Comparison of ENCODE assay signal across 1 cellular context in genomic region chr14:100239200-100239839, GRCh38.
TF ChIP-seq lines count a peak whose summit lies in the region.

No MANE protein-coding gene starts in this region.

TF ChIP-seq in HepG2, 621 proteins besides CTCF, POLR2A, EP300 and RAD21 (continued from another document and continues in another):
- TF ChIP-seq ZFX (CRISPR knock-in tag; IDR thresholded peaks at IDR 0.05; ENCODE audit: low read depth) (no peak; the same call in 1 of the 2 replicates), FOXA3 (CRISPR knock-in tag; IDR thresholded peaks at IDR 0.05) (no peak), REPIN1 (CRISPR knock-in tag; IDR thresholded peaks at IDR 0.05; ENCODE audit: borderline replicate concordance, low read depth) (no peak), NFE2L1 (CRISPR knock-in tag; IDR thresholded peaks at IDR 0.05; ENCODE audit: borderline replicate concordance) (no peak), MTF2 (CRISPR knock-in tag; IDR thresholded peaks at IDR 0.05; ENCODE audit: borderline replicate concordance) (no peak), ZNF142 (CRISPR knock-in tag; IDR thresholded peaks at IDR 0.05) (peak; percentile 28; the same call in 1 of the 2 replicates), SRF (IDR thresholded peaks at IDR 0.05; ENCODE audit: low read depth, low read length) (no peak), ASH2L (IDR thresholded peaks at IDR 0.05; ENCODE audit: insufficient read length, low read depth, low read length) (peak; percentile 73), ZFP90 (CRISPR knock-in tag; IDR thresholded peaks at IDR 0.05; ENCODE audit: borderline replicate concordance) (no peak), MED8 (CRISPR knock-in tag; IDR thresholded peaks at IDR 0.05; ENCODE audit: insufficient replicate concordance) (no peak), RCOR2 (CRISPR knock-in tag; IDR thresholded peaks at IDR 0.05) (no peak), PHF8 (CRISPR knock-in tag; IDR thresholded peaks at IDR 0.05) (no peak), ZNF788 (CRISPR knock-in tag; IDR thresholded peaks at IDR 0.05; ENCODE audit: borderline replicate concordance) (no peak), ZNF557 (CRISPR knock-in tag; IDR thresholded peaks at IDR 0.05) (no peak), NFKB2 (CRISPR knock-in tag; IDR thresholded peaks at IDR 0.05; ENCODE audit: borderline replicate concordance) (0 out of 2 replicates have a peak, but pooled peaks have one; percentile 28), ZNF839 (CRISPR knock-in tag; IDR thresholded peaks at IDR 0.05; ENCODE audit: borderline replicate concordance) (0 out of 2 replicates have a peak, but pooled peaks have one; percentile 46), IKZF5 (CRISPR knock-in tag; IDR thresholded peaks at IDR 0.05) (0 out of 2 replicates have a peak, but pooled peaks have one; percentile 29), ELF1 (CRISPR knock-in tag; IDR thresholded peaks at IDR 0.05) (no peak), NKX3-1 (CRISPR knock-in tag; IDR thresholded peaks at IDR 0.05) (no peak), ZFY (CRISPR knock-in tag; IDR thresholded peaks at IDR 0.05) (0 out of 2 replicates have a peak, but pooled peaks have one; percentile 33), MATR3 (CRISPR knock-in tag; IDR thresholded peaks at IDR 0.05) (no peak), RBFOX2 (IDR thresholded peaks at IDR 0.05; ENCODE audit: low read depth, low read length) (peak; percentile 79), KLF6 (CRISPR knock-in tag; IDR thresholded peaks at IDR 0.05) (no peak), ZNF574 (CRISPR knock-in tag; IDR thresholded peaks at IDR 0.05) (0 out of 2 replicates have a peak, but pooled peaks have one; percentile 0), TIGD3 (CRISPR knock-in tag; IDR thresholded peaks at IDR 0.05; ENCODE audit: borderline replicate concordance) (no peak), ZNF761 (CRISPR knock-in tag; conservative IDR thresholded peaks at IDR 0.05) (no peak), MZF1 (CRISPR knock-in tag; IDR thresholded peaks at IDR 0.05; ENCODE audit: borderline replicate concordance) (no peak), ZNF546 (CRISPR knock-in tag; conservative IDR thresholded peaks at IDR 0.05) (no peak), HES4 (CRISPR knock-in tag; IDR thresholded peaks at IDR 0.05; ENCODE audit: borderline replicate concordance) (peak; percentile 60; the same call in 1 of the 2 replicates), FOXC1 (CRISPR knock-in tag; IDR thresholded peaks at IDR 0.05; ENCODE audit: borderline replicate concordance) (0 out of 2 replicates have a peak, but pooled peaks have one; percentile 67), ZNF563 (CRISPR knock-in tag; IDR thresholded peaks at IDR 0.05) (peak; percentile 62; the same call in 1 of the 2 replicates), IRX3 (CRISPR knock-in tag; IDR thresholded peaks at IDR 0.05; ENCODE audit: borderline replicate concordance, low read depth) (no peak), REL (CRISPR knock-in tag; conservative IDR thresholded peaks at IDR 0.05) (0 out of 2 replicates have a peak, but pooled peaks have one; percentile 61), ZNF891 (CRISPR knock-in tag; IDR thresholded peaks at IDR 0.05) (peak; percentile 88), ZNF740 (CRISPR knock-in tag; IDR thresholded peaks at IDR 0.05) (no peak), GTF2F1 (IDR thresholded peaks at IDR 0.05; ENCODE audit: low read length) (no peak), CBX5 (CRISPR knock-in tag; IDR thresholded peaks at IDR 0.05; ENCODE audit: borderline replicate concordance) (peak; percentile 47; the same call in 1 of the 2 replicates), ZNF768 (CRISPR knock-in tag; IDR thresholded peaks at IDR 0.05) (no peak), NRL (CRISPR knock-in tag; IDR thresholded peaks at IDR 0.05; ENCODE audit: borderline replicate concordance) (peak; percentile 53; the same call in 1 of the 2 replicates), ZNF615 (CRISPR knock-in tag; IDR thresholded peaks at IDR 0.05; ENCODE audit: borderline replicate concordance) (no peak), NONO (IDR thresholded peaks at IDR 0.05) (no peak), NONO (CRISPR knock-in tag; conservative IDR thresholded peaks at IDR 0.05) (peak; percentile 73), MYC (CRISPR knock-in tag; IDR thresholded peaks at IDR 0.05; ENCODE audit: borderline replicate concordance) (peak; percentile 22; the same call in 1 of the 2 replicates), THAP9 (CRISPR knock-in tag; IDR thresholded peaks at IDR 0.05; ENCODE audit: borderline replicate concordance) (peak; percentile 32; the same call in 1 of the 2 replicates), ZNF292 (CRISPR knock-in tag; IDR thresholded peaks at IDR 0.05; ENCODE audit: borderline replicate concordance, low read depth) (no peak), FUBP1 (CRISPR knock-in tag; IDR thresholded peaks at IDR 0.05; ENCODE audit: borderline replicate concordance) (no peak), ZNF670 (CRISPR knock-in tag; IDR thresholded peaks at IDR 0.05; ENCODE audit: borderline replicate concordance) (no peak), ZSCAN30 (CRISPR knock-in tag; IDR thresholded peaks at IDR 0.05) (no peak), ZNF607 (CRISPR knock-in tag; IDR thresholded peaks at IDR 0.05; ENCODE audit: borderline replicate concordance) (peak; percentile 68; the same call in 1 of the 2 replicates), SMAD1 (CRISPR knock-in tag; IDR thresholded peaks at IDR 0.05; ENCODE audit: borderline replicate concordance, low read depth) (no peak), ZNF234 (CRISPR knock-in tag; conservative IDR thresholded peaks at IDR 0.05) (peak; percentile 81; the same call in 1 of the 2 replicates), SMAD3 (CRISPR knock-in tag; IDR thresholded peaks at IDR 0.05) (no peak), IRF1 (CRISPR knock-in tag; IDR thresholded peaks at IDR 0.05; ENCODE audit: low read depth) (no peak)
